13 cellular contexts compared by ENCODE assay signal in the genomic region with DNA sequence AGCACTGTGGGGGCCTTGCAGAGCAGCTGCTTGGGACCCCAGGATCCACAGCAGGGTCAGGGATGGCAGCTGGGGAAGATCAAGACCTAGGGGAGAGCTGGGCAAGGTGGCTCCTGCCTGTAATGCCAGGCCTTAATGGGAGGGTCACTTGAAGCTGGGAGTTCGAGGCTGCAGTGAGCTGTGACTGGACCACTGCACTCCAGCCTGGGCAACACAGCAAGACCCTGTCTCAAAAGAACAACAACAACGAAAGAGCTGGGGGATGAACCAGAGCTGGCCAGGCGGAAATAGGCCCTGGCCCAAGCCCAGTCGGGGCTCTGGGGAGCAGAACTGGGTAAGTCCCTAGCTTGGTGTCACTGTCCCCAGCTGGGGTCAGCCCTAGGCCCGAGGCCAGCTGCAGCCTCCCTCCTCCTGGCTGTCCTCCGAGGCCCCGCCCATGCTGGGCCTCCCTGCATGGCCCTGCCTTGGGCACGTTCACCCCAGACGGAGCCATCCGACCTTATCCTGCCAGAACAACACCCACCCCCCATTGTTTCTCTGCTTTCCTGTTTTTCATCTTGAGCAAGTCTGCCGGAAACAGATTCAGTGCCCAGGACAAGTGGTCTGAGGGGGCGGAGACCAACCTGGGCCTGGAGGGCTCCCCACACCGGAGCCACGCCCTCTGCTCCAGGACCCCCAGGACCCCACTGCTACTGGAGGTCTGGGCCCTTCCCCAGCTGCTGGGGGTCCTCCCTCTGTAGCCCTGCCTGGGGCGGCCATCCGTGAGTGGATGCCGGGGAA. TPM values are rescaled to one million over a fixed set of nuclear protein-coding genes. Genes with fewer than 3 reads are reported as not detected.
DNase-seq lines count a peak whose midpoint lies in the region; ATAC-seq, FAIRE-seq and TF ChIP-seq lines count a peak whose summit lies in the region.
"Had no signal": no experiment of that assay in that cellular context is flagged by ENCODE, and none has a peak within 500 bp of the region (broad histone marks: within the 10 kb centered on the region; RNA-seq: fewer than 3 reads in every experiment).

No MANE protein-coding gene starts in this region.

- H4K91ac ChIP-seq in H1 (replicated peaks; ENCODE audit: insufficient read length, low read length): no peak overlapping the region

- no peak overlapping the region for H3K23ac ChIP-seq in H1 (ENCODE audit: insufficient read length)

- no peak overlapping the region for H3K14ac ChIP-seq in H1 (ENCODE audit: insufficient read length)

- no peak for FAIRE-seq in H1 (lab: Jason Lieb, UNC)

- peaks cover 13 to 20% of the 10 kb centered on the region in 2 experiments for H4K20me1 ChIP-seq in H1 (replicated peaks in 1 of 2; ENCODE audit: control insufficient read depth in 1 of 2, insufficient read depth in 2 of 2, low read length in 2 of 2)

- no peak overlapping the region for H4K5ac ChIP-seq in H1 (ENCODE audit: insufficient read length, low read depth, low read length)

- H3K27me3 ChIP-seq in H1 (replicated peaks in 1 of 4; ENCODE audit: control insufficient read depth in 3 of 4, extremely low read depth in 1 of 4, insufficient read depth in 3 of 4, low read length in 3 of 4) (peaks cover 0 to 4% (median 3%) of the 10 kb centered on the region in 4 experiments; a peak in 4 of 7 replicates), liver (ENCODE audit: control insufficient read depth in 4 of 4, insufficient read depth in 4 of 4, low read length in 3 of 4) (no peaks in the 10 kb centered on the region), subcutaneous abdominal adipose tissue (ENCODE audit: control insufficient read depth in 5 of 5, insufficient read depth in 4 of 5, low read length in 5 of 5) (peaks cover 0 to 5% (median 3%) of the 10 kb centered on the region in 5 donors)

- no peak overlapping the region for H3K56ac ChIP-seq in H1 (replicated peaks; ENCODE audit: insufficient read length, low read depth, low read length)

- no peak for ATAC-seq in HG02571 (IDR thresholded peaks at IDR 0.05; ENCODE audit: unreplicated experiment)
- ATAC-seq in GM19328 (IDR thresholded peaks at IDR 0.05; ENCODE audit: unreplicated experiment): no peak
- ATAC-seq: naive thymus-derived CD8-positive, alpha-beta T cell had no signal

- peak; percentile 85 for DNase-seq in KBM-7
- DNase-seq in H1 (ENCODE audit: low read depth in 1 of 2, low spot score in 2 of 2): no peak
- no peak for DNase-seq in SHP77 treated with DMSO at 0.1 percent for 48 hours (lab: John Stamatoyannopoulos, UW)
- DNase-seq in medulla oblongata (ENCODE audit: extremely low spot score): no peak
- DNase-seq: activated CD4-positive, CD25-positive, alpha-beta regulatory T cell treated with anti-CD3 and anti-CD28 coated beads, Interleukin-2, amount 50 U/mL, for 72 hours; activated effector memory CD4-positive, alpha-beta T cell treated with Interleukin-2 at 50 U/mL for 16 hours; naive thymus-derived CD8-positive, alpha-beta T cell; NCI-H226 had no signal

- TF ChIP-seq CTCF in H1 (IDR thresholded peaks at IDR 0.05; ENCODE audit: control extremely low read depth in 1 of 3, insufficient read depth in 1 of 3, low read depth in 1 of 3, low read length in 3 of 3) (no peak), liver (IDR thresholded peaks at IDR 0.05; ENCODE audit: low read depth, low read length, missing input control) (no peak)

- H3K9me3 ChIP-seq in H1 (ENCODE audit: insufficient read depth in 2 of 2, low read depth in 1 of 2, low read length in 1 of 2) (no peaks in the 10 kb centered on the region), liver (ENCODE audit: control insufficient read depth in 4 of 4, low read length in 3 of 4) (no peaks in the 10 kb centered on the region), subcutaneous abdominal adipose tissue (ENCODE audit: control insufficient read depth in 5 of 5, low read length in 5 of 5) (no peaks in the 10 kb centered on the region)

- no peak overlapping the region for H2BK15ac ChIP-seq in H1 (ENCODE audit: low read length)

- peaks cover 21% of the 10 kb centered on the region for H3K79me1 ChIP-seq in H1 (ENCODE audit: low read depth, low read length)

- peaks cover 0 to 11% of the 10 kb centered on the region in 2 experiments; a peak in 1 of 4 replicates for H3K79me2 ChIP-seq in H1 (ENCODE audit: control insufficient read depth in 1 of 2, insufficient read depth in 2 of 2, low read length in 2 of 2)

- TF ChIP-seq POLR2A in H1 (IDR thresholded peaks at IDR 0.05; ENCODE audit: control extremely low read depth in 1 of 2, low read depth in 2 of 2, low read length in 2 of 2): no peak

- H3K9ac ChIP-seq in H1 (replicated peaks in 1 of 4; ENCODE audit: extremely low read depth in 1 of 4, low read depth in 3 of 4, low read length in 3 of 4) (peak overlapping the region in 2 of 4 experiments; percentile 8 to 25; a peak in 1 of 7 replicates), liver (ENCODE audit: low read depth in 1 of 2, low read length in 2 of 2) (no peak overlapping the region), subcutaneous abdominal adipose tissue (ENCODE audit: low read length in 5 of 5) (peak overlapping the region in 1 of 5 donors; percentile 53)

- 88% methylated on average over 17 of the region's 17 CpGs; no CpG with 5 or more reads in 1 of the 2 experiments for WGBS in H1 (ENCODE audit: extremely low coverage in 1 of 2, insufficient coverage in 1 of 2, insufficient read length in 1 of 2, insufficient replicate concordance in 2 of 2, low coverage in 1 of 2, low lambda C conversion rate in 2 of 2, missing lambda C conversion rate in 1 of 2), 2 experiments
- WGBS in liver: 64% methylated on average over 17 of the region's 17 CpGs

- H3K4me3 ChIP-seq in H1 (ENCODE audit: extremely low read depth in 1 of 4, insufficient read depth in 2 of 4, low read depth in 3 of 4, low read length in 4 of 4) (no peak overlapping the region), liver (ENCODE audit: low read depth in 1 of 3, low read length in 3 of 3) (no peak overlapping the region), subcutaneous abdominal adipose tissue (ENCODE audit: low read depth in 1 of 5, low read length in 5 of 5) (peak overlapping the region in 2 of 5 donors; percentile 47 to 56)

- H3K4ac ChIP-seq in H1 (replicated peaks; ENCODE audit: insufficient read length, low read depth, low read length): no peak overlapping the region

- peaks cover 0 to 12% (median 6%) of the 10 kb centered on the region in 4 experiments; a peak in 5 of 7 replicates for H3K4me1 ChIP-seq in H1 (replicated peaks in 1 of 4; ENCODE audit: control insufficient read depth in 3 of 4, insufficient read depth in 4 of 4, low read length in 3 of 4)
- H3K4me1 ChIP-seq in liver (ENCODE audit: control insufficient read depth in 4 of 4, insufficient read depth in 4 of 4, low read length in 3 of 4): peaks cover 4 to 21% (median 15%) of the 10 kb centered on the region in 4 donors
- peaks cover 1 to 49% (median 44%) of the 10 kb centered on the region in 5 donors for H3K4me1 ChIP-seq in subcutaneous abdominal adipose tissue (ENCODE audit: control insufficient read depth in 5 of 5, insufficient read depth in 5 of 5, low read length in 5 of 5)

- H3K27ac ChIP-seq in H1 (ENCODE audit: low read depth, low read length) (no peak overlapping the region), liver (ENCODE audit: low read depth in 1 of 2, low read length in 2 of 2) (peak overlapping the region; percentile 33 to 46), subcutaneous abdominal adipose tissue (ENCODE audit: low read depth, low read length) (peak overlapping the region; percentile 85)

- no peak overlapping the region for H2BK20ac ChIP-seq in H1 (ENCODE audit: low read length)

- no peak overlapping the region for H2BK12ac ChIP-seq in H1 (ENCODE audit: low read depth, low read length)

- peak overlapping the region; percentile 71; the same call in 1 of the 2 replicates for H4K8ac ChIP-seq in H1 (ENCODE audit: extremely low read depth, insufficient read depth, low read length)

- H2AK5ac ChIP-seq in H1 (ENCODE audit: low read depth, low read length): no peak overlapping the region

- H2AFZ ChIP-seq in H1 (ENCODE audit: low read length): no peak overlapping the region

- peak overlapping the region in 1 of 2 experiments; percentile 80; a peak in 1 of 4 replicates for H3K4me2 ChIP-seq in H1 (ENCODE audit: insufficient read depth in 1 of 2, low read depth in 2 of 2, low read length in 2 of 2)

- H2BK5ac ChIP-seq in H1 (ENCODE audit: low read depth, low read length): no peak overlapping the region

- peaks cover 3% of the 10 kb centered on the region; the same call in 1 of the 2 replicates for H3K23me2 ChIP-seq in H1 (ENCODE audit: low read depth, low read length)

- POLR2A ChIA-PET in H1 (lab: Charles Lee; ENCODE audit: partially characterized antibody): interaction anchor here (1.1 to 11.2 kb wide), 3 partner anchors 8 to 30 kb away, joined by 3 to 223 read pairs (median 46); no protein-coding TSS in a partner anchor

- TF ChIP-seq RAD21 in H1 (IDR thresholded peaks at IDR 0.05 in 1 of 2, conservative IDR thresholded peaks at IDR 0.05 in 1 of 2; ENCODE audit: low read depth in 2 of 2, low read length in 2 of 2): no peak
- no peak for TF ChIP-seq RAD21 in liver (IDR thresholded peaks at IDR 0.05)

- TF ChIP-seq EP300 in H1 (IDR thresholded peaks at IDR 0.05; ENCODE audit: borderline replicate concordance in 1 of 2, low read depth in 2 of 2, low read length in 2 of 2): no peak

- in situ Hi-C loops in KBM-7 (cut with MboI; ENCODE audit: low pct_unique_long_range_greater_than_20kb, low sequenced_read_pairs): no loop called here

- H3K18ac ChIP-seq in H1 (ENCODE audit: extremely low read depth, low read length): no peak overlapping the region

- CTCF ChIA-PET in H1 (lab: Charles Lee; ENCODE audit: partially characterized antibody): interaction anchor here (0.8 to 9.2 kb wide), 8 partner anchors 8 to 229 kb away, joined by 3 to 62 read pairs (median 4); no protein-coding TSS in a partner anchor

- H2BK120ac ChIP-seq in H1 (replicated peaks; ENCODE audit: low read depth, low read length): no peak overlapping the region

- H3K36me3 ChIP-seq in H1 (ENCODE audit: control insufficient read depth in 2 of 4, insufficient read depth in 4 of 4, low read length in 3 of 4): no peaks in the 10 kb centered on the region
- H3K36me3 ChIP-seq in liver (ENCODE audit: control insufficient read depth in 4 of 4, insufficient read depth in 3 of 4, low read depth in 1 of 4, low read length in 3 of 4): no peaks in the 10 kb centered on the region
- H3K36me3 ChIP-seq in subcutaneous abdominal adipose tissue (ENCODE audit: control insufficient read depth in 5 of 5, insufficient read depth in 5 of 5, low read length in 5 of 5): no peaks in the 10 kb centered on the region

RNA-seq across cellular contexts. Expression of gene DIPK1B, which starts 1.9 kb away (rescaled TPM):
- 32.3 and 35.3 TPM in 2 replicates for total RNA-seq in H1 (2021; fragmentation: NEBNext Ultra II Directional; extraction: Animal tissue kit (Norgen Biotek cat#: 25700))
- polyA plus RNA-seq in H1 (2011; rRNA removed) (64.8 and 78.8 TPM in 2 replicates), liver (1 to 10 TPM; 2.3 to 4.1 TPM)
- polyA plus RNA-seq in H1 (2011; cell fraction: cytosol; rRNA removed): 58.4 TPM
- 75.1 TPM for polyA plus RNA-seq in H1 (2011; cell fraction: nucleus; rRNA removed)
- polyA plus RNA-seq in H1 (2012, experiment 1 of 2): 19.5 to 34.6 TPM (median 30.7 TPM) in 4 replicates
- 28.6 TPM for polyA plus RNA-seq in H1 (2012, experiment 2 of 2)
- 28.2 TPM for polyA plus RNA-seq in H1 (2013, experiment 1 of 2)
- 28.5 TPM for polyA plus RNA-seq in H1 (2013, experiment 2 of 2)
- polyA minus RNA-seq in H1 (2011; rRNA and poly(A)+ RNA removed): 13.3 and 14.7 TPM in 2 replicates
- polyA minus RNA-seq in H1 (2011; cell fraction: cytosol; rRNA and poly(A)+ RNA removed): 22.6 TPM
- 19.6 TPM for polyA minus RNA-seq in H1 (2011; cell fraction: nucleus; rRNA and poly(A)+ RNA removed)
- total RNA-seq in liver: 10 to 100 TPM in 1 of 2 donors, 1 to 10 TPM in 1; 6.4 to 19.7 TPM

RNA-seq across cellular contexts. Expression of gene AGPAT2, which starts 27.0 kb away (rescaled TPM):
- 30.5 and 31.6 TPM in 2 replicates for total RNA-seq in H1 (2021; fragmentation: NEBNext Ultra II Directional; extraction: Animal tissue kit (Norgen Biotek cat#: 25700))
- polyA plus RNA-seq in H1 (2011; rRNA removed): 37.6 and 52.1 TPM in 2 replicates
- 36.0 TPM for polyA plus RNA-seq in H1 (2011; cell fraction: cytosol; rRNA removed)
- 44.9 TPM for polyA plus RNA-seq in H1 (2011; cell fraction: nucleus; rRNA removed)
- 16.4 to 27.5 TPM (median 25.2 TPM) in 4 replicates for polyA plus RNA-seq in H1 (2012, experiment 1 of 2)
- polyA plus RNA-seq in H1 (2012, experiment 2 of 2): 26.0 TPM
- polyA plus RNA-seq in H1 (2013, experiment 1 of 2): 32.4 TPM
- polyA plus RNA-seq in H1 (2013, experiment 2 of 2): 37.1 TPM
- 9.3 and 15.5 TPM in 2 replicates for polyA minus RNA-seq in H1 (2011; rRNA and poly(A)+ RNA removed)
- 19.5 TPM for polyA minus RNA-seq in H1 (2011; cell fraction: cytosol; rRNA and poly(A)+ RNA removed)
- polyA minus RNA-seq in H1 (2011; cell fraction: nucleus; rRNA and poly(A)+ RNA removed): 12.9 TPM
- 100 to 1,000 TPM in 1 of 2 donors, 10 to 100 TPM in 1; 75.1 to 213 TPM for total RNA-seq in liver
- polyA plus RNA-seq in liver: 100 to 1,000 TPM; 211 to 222 TPM

RNA-seq across cellular contexts. Expression of gene LCN10, which starts 28.5 kb away (rescaled TPM):
- total RNA-seq in H1 (2021; fragmentation: NEBNext Ultra II Directional; extraction: Animal tissue kit (Norgen Biotek cat#: 25700)): 2.8 and 4.8 TPM in 2 replicates
- polyA plus RNA-seq in H1 (2011; rRNA removed): 2.6 and 3.5 TPM in 2 replicates
- 3.5 TPM for polyA plus RNA-seq in H1 (2011; cell fraction: cytosol; rRNA removed)
- 3.0 TPM for polyA plus RNA-seq in H1 (2011; cell fraction: nucleus; rRNA removed)
- 1.1 to 2.7 TPM (median 2.4 TPM) in 4 replicates for polyA plus RNA-seq in H1 (2012, experiment 1 of 2)
- polyA plus RNA-seq in H1 (2012, experiment 2 of 2): 2.3 TPM
- polyA plus RNA-seq in H1 (2013, experiment 1 of 2): 2.1 TPM
- 2.0 TPM for polyA plus RNA-seq in H1 (2013, experiment 2 of 2)
- 0.98 and 1.5 TPM in 2 replicates for polyA minus RNA-seq in H1 (2011; rRNA and poly(A)+ RNA removed)
- polyA minus RNA-seq in H1 (2011; cell fraction: cytosol; rRNA and poly(A)+ RNA removed): 2.1 TPM
- polyA minus RNA-seq in H1 (2011; cell fraction: nucleus; rRNA and poly(A)+ RNA removed): 0.60 TPM
- total RNA-seq in liver: under 1 TPM; 0.08 to 0.14 TPM
- polyA plus RNA-seq in liver: under 1 TPM; 0.11 to 0.12 TPM

RNA-seq across cellular contexts. Expression of gene LCN6, which starts 34.0 kb away (rescaled TPM):
- not detected in 2 replicates for total RNA-seq in H1 (2021; fragmentation: NEBNext Ultra II Directional; extraction: Animal tissue kit (Norgen Biotek cat#: 25700))
- polyA plus RNA-seq in H1 (2011; rRNA removed) (not detected in 2 replicates), liver (under 1 TPM; 0.14 to 0.32 TPM)
- not detected for polyA plus RNA-seq in H1 (2011; cell fraction: cytosol; rRNA removed)
- not detected for polyA plus RNA-seq in H1 (2011; cell fraction: nucleus; rRNA removed)
- not detected in 4 replicates for polyA plus RNA-seq in H1 (2012, experiment 1 of 2)
- not detected for polyA plus RNA-seq in H1 (2012, experiment 2 of 2)
- not detected for polyA plus RNA-seq in H1 (2013, experiment 1 of 2)
- not detected for polyA plus RNA-seq in H1 (2013, experiment 2 of 2)
- not detected in 2 replicates for polyA minus RNA-seq in H1 (2011; rRNA and poly(A)+ RNA removed)
- not detected for polyA minus RNA-seq in H1 (2011; cell fraction: cytosol; rRNA and poly(A)+ RNA removed)
- polyA minus RNA-seq in H1 (2011; cell fraction: nucleus; rRNA and poly(A)+ RNA removed): not detected
- not detected for total RNA-seq in liver
- total RNA-seq: naive thymus-derived CD8-positive, alpha-beta T cell had no signal
- polyA plus RNA-seq: naive thymus-derived CD8-positive, alpha-beta T cell had no signal

RNA-seq across cellular contexts. Expression of gene LCN8, which starts 43.8 kb away (rescaled TPM):
- not detected in 2 replicates for total RNA-seq in H1 (2021; fragmentation: NEBNext Ultra II Directional; extraction: Animal tissue kit (Norgen Biotek cat#: 25700))
- polyA plus RNA-seq in H1 (2011; rRNA removed) (0.14 TPM in 1 of 2 replicates, not detected in the other), liver (not detected)
- polyA plus RNA-seq in H1 (2011; cell fraction: cytosol; rRNA removed): 0.05 TPM
- 0.31 TPM for polyA plus RNA-seq in H1 (2011; cell fraction: nucleus; rRNA removed)
- polyA plus RNA-seq in H1 (2012, experiment 1 of 2): 0.07 TPM in 1 of 4 replicates, not detected in the others
- polyA plus RNA-seq in H1 (2012, experiment 2 of 2): not detected
- polyA plus RNA-seq in H1 (2013, experiment 1 of 2): not detected
- polyA plus RNA-seq in H1 (2013, experiment 2 of 2): 0.02 TPM
- not detected in 2 replicates for polyA minus RNA-seq in H1 (2011; rRNA and poly(A)+ RNA removed)
- polyA minus RNA-seq in H1 (2011; cell fraction: cytosol; rRNA and poly(A)+ RNA removed): not detected
- not detected for polyA minus RNA-seq in H1 (2011; cell fraction: nucleus; rRNA and poly(A)+ RNA removed)
- not detected for total RNA-seq in liver
- total RNA-seq: subcutaneous adipose tissue had no signal
- polyA plus RNA-seq: naive thymus-derived CD8-positive, alpha-beta T cell had no signal
